8 cellular contexts compared by ENCODE assay signal in the genomic region with DNA sequence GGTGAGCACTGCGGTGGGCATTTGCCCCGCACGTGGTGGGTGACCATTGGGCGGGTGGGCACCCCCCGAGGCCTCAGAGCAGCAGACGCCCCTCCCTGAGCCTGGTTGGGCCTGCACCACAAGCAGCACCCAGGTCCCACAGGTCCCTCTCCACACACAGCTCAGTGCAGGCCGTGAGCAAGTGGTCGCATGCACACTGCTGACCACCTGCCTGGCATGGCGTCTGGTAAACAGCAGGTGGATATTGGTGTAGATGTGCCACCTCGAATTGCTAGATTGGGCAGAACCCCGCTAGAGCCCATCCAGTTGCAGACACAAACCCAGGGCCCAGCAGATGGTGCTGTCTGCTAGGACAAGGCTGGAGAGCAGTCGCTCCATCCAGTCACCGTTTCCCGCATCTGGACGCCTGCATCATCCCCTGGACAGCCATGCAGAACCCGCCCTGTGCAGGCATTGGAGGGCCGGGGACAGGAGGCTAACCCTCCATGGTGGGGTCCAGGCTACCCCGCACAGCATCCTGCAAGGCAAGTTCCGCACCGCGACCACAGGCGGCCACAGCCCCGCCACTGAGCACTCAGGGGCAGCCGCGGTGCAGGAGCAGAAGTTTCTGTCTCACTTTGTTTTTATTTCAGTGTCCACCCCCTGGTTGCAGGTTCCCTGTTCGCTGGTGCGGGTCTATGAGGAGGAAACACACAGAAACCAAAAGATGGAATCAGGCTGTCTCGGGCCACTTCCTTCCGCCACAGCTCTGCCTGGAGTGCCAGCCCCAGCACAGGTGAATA. TPM values are rescaled to one million over a fixed set of nuclear protein-coding genes. Genes with fewer than 3 reads are reported as not detected.
DNase-seq lines count a peak whose midpoint lies in the region; ATAC-seq lines count a peak whose summit lies in the region.

No MANE protein-coding gene starts in this region.

- peaks cover 4% of the 10 kb centered on the region for H3K4me1 Mint-ChIP-seq in activated CD4-positive, alpha-beta T cell treated with anti-CD3 and anti-CD28 coated beads for 36 hours
- H3K4me1 Mint-ChIP-seq in memory B cell, result peaks cover 2% of the 10 kb centered on the region

- H3K9me3 Mint-ChIP-seq in activated CD4-positive, alpha-beta T cell treated with anti-CD3 and anti-CD28 coated beads for 36 hours (ENCODE audit: low read depth), result no peaks in the 10 kb centered on the region
- H3K9me3 Mint-ChIP-seq in memory B cell, result no peaks in the 10 kb centered on the region

- H3K27me3 Mint-ChIP-seq in activated CD4-positive, alpha-beta T cell treated with anti-CD3 and anti-CD28 coated beads for 36 hours, result peaks cover 11% of the 10 kb centered on the region
- peaks cover 5% of the 10 kb centered on the region for H3K27me3 Mint-ChIP-seq in memory B cell

- intact Hi-C loops in activated CD4-positive, alpha-beta T cell treated with anti-CD3 and anti-CD28 coated beads for 36 hours (cut with DNase I, micrococcal nuclease), result loop anchor here (1.0 to 5.0 kb wide), 5 partner anchors 36 to 371 kb away; partner anchors contain the start of gene RAN (in 1 of the 2)

- POLR2A ChIA-PET in activated CD4-positive, alpha-beta T cell treated with anti-CD3 and anti-CD28 coated beads for 36 hours (lab: Charles Lee), result no interaction called here

- peak overlapping the region; percentile 39 for H3K4me3 Mint-ChIP-seq in activated CD4-positive, alpha-beta T cell treated with anti-CD3 and anti-CD28 coated beads for 36 hours
- no peak overlapping the region for H3K4me3 Mint-ChIP-seq in memory B cell

- CTCF ChIA-PET in activated CD4-positive, alpha-beta T cell treated with anti-CD3 and anti-CD28 coated beads for 36 hours (lab: Charles Lee), result interaction anchor here (0.6 to 1.7 kb wide), 7 partner anchors 56 to 503 kb away, joined by 3 to 8 read pairs (median 5); no protein-coding TSS in a partner anchor

- H3K27ac Mint-ChIP-seq in activated CD4-positive, alpha-beta T cell treated with anti-CD3 and anti-CD28 coated beads for 36 hours, result no peak overlapping the region
- H3K27ac Mint-ChIP-seq in memory B cell, result peak overlapping the region; percentile 31

- DNase-seq in DMS114 treated with DMSO at 0.1 percent for 48 hours (lab: John Stamatoyannopoulos, UW; ENCODE audit: unreplicated experiment) (peak; percentile 72), NCI-H146 (lab: John Stamatoyannopoulos, UW) (peak; percentile 70), dedifferentiated amniotic fluid mesenchymal stem cell (ENCODE audit: extremely low spot score) (peak; percentile 52), memory B cell (ENCODE audit: low spot score in 2 of 2) (no peak)
- peak; percentile 84 for DNase-seq in activated CD4-positive, alpha-beta T cell treated with anti-CD3 and anti-CD28 coated beads for 36 hours
- peak; percentile 44 for DNase-seq in stimulated activated CD8-positive, alpha-beta memory T cell treated with anti-CD3 and anti-CD28 coated beads, Interleukin-4, amount 100 ng/mL, for 24 hours (ENCODE audit: low read depth)

- ATAC-seq in GM21390 (IDR thresholded peaks at IDR 0.05; ENCODE audit: unreplicated experiment), result peak; percentile 47
- ATAC-seq in activated CD4-positive, alpha-beta T cell treated with anti-CD3 and anti-CD28 coated beads for 36 hours, result peak; percentile 68
- peak; percentile 46 for ATAC-seq in memory B cell (ENCODE audit: low read depth)
- ATAC-seq in GM19452 (IDR thresholded peaks at IDR 0.05; ENCODE audit: unreplicated experiment), result no peak

- H3K36me3 Mint-ChIP-seq in activated CD4-positive, alpha-beta T cell treated with anti-CD3 and anti-CD28 coated beads for 36 hours (ENCODE audit: low read depth), result no peaks in the 10 kb centered on the region
- H3K36me3 Mint-ChIP-seq in memory B cell, result no peaks in the 10 kb centered on the region

RNA-seq across cellular contexts. Expression of gene RIMBP2, which starts 45.6 kb away (rescaled TPM):
- not detected for total RNA-seq in activated CD4-positive, alpha-beta T cell treated with anti-CD3 and anti-CD28 coated beads for 36 hours

Comparison
In these comparisons a context has a peak if more than half of its experiments do, and no peak if none do; other contexts are left out.
1. DNase-seq: peak in DMS114 treated with DMSO at 0.1 percent for 48 hours (single experiment), NCI-H146 (single experiment), activated CD4-positive, alpha-beta T cell treated with anti-CD3 and anti-CD28 coated beads for 36 hours (single experiment), dedifferentiated amniotic fluid mesenchymal stem cell (single experiment) and stimulated activated CD8-positive, alpha-beta memory T cell treated with anti-CD3 and anti-CD28 coated beads, Interleukin-4, amount 100 ng/mL, for 24 hours (single experiment); none in memory B cell (0 of 2).